9 cellular contexts compared by ENCODE assay signal in the genomic region with DNA sequence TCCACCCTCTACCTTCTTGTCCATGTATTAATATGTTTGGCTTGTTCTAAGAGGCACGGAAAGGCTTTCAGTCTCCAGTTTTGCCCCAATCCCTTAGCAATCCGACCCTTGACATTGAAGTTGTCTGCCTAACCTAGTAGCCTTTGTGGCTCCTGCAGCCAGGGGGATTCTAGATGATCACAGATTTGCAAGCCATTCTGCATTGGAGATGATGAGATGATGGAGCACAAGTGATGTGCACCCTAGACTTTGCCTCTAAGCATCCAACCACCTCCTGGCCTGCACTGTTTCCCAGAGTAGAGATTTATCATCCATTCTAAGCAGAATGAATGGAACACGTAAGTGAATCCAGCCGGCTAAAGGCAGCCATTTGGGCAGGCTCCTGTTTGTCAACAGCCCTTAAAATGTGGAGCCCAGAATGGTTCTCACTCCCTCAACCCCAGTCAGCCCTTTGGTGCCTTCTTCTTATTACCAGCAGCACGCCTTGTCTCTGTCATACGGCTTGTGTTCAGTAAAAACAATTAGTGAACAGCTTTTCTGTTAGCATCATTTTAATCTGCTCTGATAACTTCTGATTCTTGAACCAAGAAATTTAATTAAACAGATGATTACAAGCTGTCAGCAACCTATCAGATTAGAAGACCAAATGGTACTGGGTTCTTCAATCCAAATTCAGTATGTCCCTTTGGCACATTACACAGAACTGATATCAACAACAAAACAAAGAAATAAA. TPM values are rescaled to one million over a fixed set of nuclear protein-coding genes. Genes with fewer than 3 reads are reported as not detected.
DNase-seq lines count a peak whose midpoint lies in the region; ATAC-seq and TF ChIP-seq lines count a peak whose summit lies in the region.
"Had no signal": no experiment of that assay in that cellular context is flagged by ENCODE, and none has a peak within 500 bp of the region (broad histone marks: within the 10 kb centered on the region; RNA-seq: fewer than 3 reads in every experiment).

No MANE protein-coding gene starts in this region.

- H3K27ac ChIP-seq in SU-DHL-6 (ENCODE audit: low read depth, low read length) (peak overlapping the region; percentile 93), esophagus squamous epithelium (peak overlapping the region; percentile 69 to 97 (median 94)), stomach smooth muscle (ENCODE audit: low read length) (peak overlapping the region; percentile 73)

- no peaks in the 10 kb centered on the region for H3K79me2 ChIP-seq in SU-DHL-6 (ENCODE audit: insufficient read depth, low read length)

- H3K9ac ChIP-seq in SU-DHL-6 (ENCODE audit: low read length) = peak overlapping the region; percentile 49
- H3K9ac ChIP-seq in stomach smooth muscle (ENCODE audit: low read length in 2 of 2) = no peak overlapping the region

- H3K27me3 ChIP-seq in SU-DHL-6 (ENCODE audit: low read length) (no peaks in the 10 kb centered on the region), esophagus squamous epithelium (no peaks in the 10 kb centered on the region), stomach smooth muscle (ENCODE audit: control insufficient read depth in 1 of 2, insufficient read depth in 2 of 2, low read length in 2 of 2) (no peaks in the 10 kb centered on the region)

- TF ChIP-seq CTCF in SU-DHL-6 (IDR thresholded peaks at IDR 0.05; ENCODE audit: insufficient read depth, low read length, poor library complexity, severe bottlenecking) (no peak), esophagus squamous epithelium (IDR thresholded peaks at IDR 0.05) (no peak)

- H3K36me3 ChIP-seq in SU-DHL-6 (ENCODE audit: low read length) (no peaks in the 10 kb centered on the region), esophagus squamous epithelium (no peaks in the 10 kb centered on the region), stomach smooth muscle (ENCODE audit: control insufficient read depth in 2 of 2, insufficient read depth in 2 of 2, low read length in 2 of 2) (no peaks in the 10 kb centered on the region)

- TF ChIP-seq POLR2A in esophagus squamous epithelium (IDR thresholded peaks at IDR 0.05) = no peak

- H3K4me1 ChIP-seq in esophagus squamous epithelium (peaks cover 31 to 92% (median 74%) of the 10 kb centered on the region in 3 donors), stomach smooth muscle (ENCODE audit: control insufficient read depth, insufficient read depth, low read length) (peaks cover 65% of the 10 kb centered on the region)

- H3K4me3 ChIP-seq in SU-DHL-6 (ENCODE audit: insufficient read depth, low read length, poor library complexity, severe bottlenecking) = peak overlapping the region; percentile 29
- H3K4me3 ChIP-seq in esophagus squamous epithelium = no peak overlapping the region
- no peak overlapping the region for H3K4me3 ChIP-seq in stomach smooth muscle (ENCODE audit: low read length in 2 of 2)
- H3K4me3 ChIP-seq: A549 had no signal

- peak overlapping the region; percentile 65 for H3K4me2 ChIP-seq in SU-DHL-6 (ENCODE audit: low read depth, low read length, poor library complexity, severe bottlenecking)
- H3K4me2 ChIP-seq: A549 had no signal

- peaks cover 75% of the 10 kb centered on the region for H3F3A ChIP-seq in SU-DHL-6 (ENCODE audit: insufficient read depth)

- no peaks in the 10 kb centered on the region for H3K9me3 ChIP-seq in SU-DHL-6 (ENCODE audit: insufficient read depth, low read length)
- no peaks in the 10 kb centered on the region for H3K9me3 ChIP-seq in esophagus squamous epithelium
- H3K9me3 ChIP-seq in stomach smooth muscle (ENCODE audit: control insufficient read depth in 2 of 2, low read length in 2 of 2) = no peaks in the 10 kb centered on the region
- H3K9me3 ChIP-seq: A549 had no signal

- H4K20me1 ChIP-seq in SU-DHL-6 (ENCODE audit: low read depth, low read length) = no peaks in the 10 kb centered on the region

- intact Hi-C loops in esophagus squamous epithelium (cut with DNase I) = no loop called here

- peak overlapping the region; percentile 37 for H2AFZ ChIP-seq in SU-DHL-6 (ENCODE audit: low read depth, low read length, severe bottlenecking)

- WGBS in esophagus squamous epithelium, 2 donors = 57 to 67% methylated on average over 6 of the region's 6 CpGs

- H3K9me2 ChIP-seq in SU-DHL-6 (replicated peaks; ENCODE audit: insufficient read depth, low read length) = no peaks in the 10 kb centered on the region

- ATAC-seq in GM18867 (IDR thresholded peaks at IDR 0.05; ENCODE audit: unreplicated experiment) = no peak
- ATAC-seq: A549 had no signal

- DNase-seq in NCI-H524 (lab: John Stamatoyannopoulos, UW) (peak; percentile 40 to 73), NCI-H524 treated with DMSO at 0.1 percent for 48 hours (lab: John Stamatoyannopoulos, UW) (no peak), esophagus squamous epithelium (lab: John Stamatoyannopoulos, UW) (no peak), NOMO-1 treated with DMSO at 0.1 percent for 48 hours (lab: John Stamatoyannopoulos, UW; ENCODE audit: unreplicated experiment) (no peak), GM19238 (ENCODE audit: insufficient read length, low spot score) (no peak)

RNA-seq across cellular contexts. Expression of a gene that starts 5.7 kb away (rescaled TPM):
- total RNA-seq in esophagus squamous epithelium = 1 to 10 TPM; 2.5 to 5.7 (median 2.8) TPM

RNA-seq across cellular contexts. Expression of a gene that starts 55.3 kb away (rescaled TPM):
- total RNA-seq in esophagus squamous epithelium = 10 to 100 TPM; 12.8 to 40.0 (median 30.9) TPM

Comparison
In these comparisons a context has a peak if more than half of its experiments do, and no peak if none do; other contexts are left out.
1. DNase-seq: peak in NCI-H524 (2 of 2); none in NCI-H524 treated with DMSO at 0.1 percent for 48 hours (single experiment), esophagus squamous epithelium (single experiment), NOMO-1 treated with DMSO at 0.1 percent for 48 hours (single experiment) and GM19238 (single experiment).
2. Peak in every context shown above with its lines, with median percentiles within 50 percentile points of each other: H3K27ac ChIP-seq.